Comparison of ENCODE assay signal across 8 cellular contexts in genomic region chr14:24147761-24148428, GRCh38. TPM values are rescaled to one million over a fixed set of nuclear protein-coding genes. Genes with fewer than 3 reads are reported as not detected.
DNase-seq lines count a peak whose midpoint lies in the region; ATAC-seq, FAIRE-seq and TF ChIP-seq lines count a peak whose summit lies in the region.

No MANE protein-coding gene starts in this region.

- TF ChIP-seq EP300 in A549 (IDR thresholded peaks at IDR 0.05), result no peak

- no peak for DNase-seq in A549 (ENCODE audit: low read depth in 1 of 2, low spot score in 1 of 2)
- DNase-seq in HFFc6, result no peak
- no peak for DNase-seq in MCF 10A (ENCODE audit: unreplicated experiment)
- no peak for DNase-seq in mesothelial cell of epicardium (ENCODE audit: low spot score in 2 of 2, unreplicated experiment in 2 of 2)
- no peak for DNase-seq in NCI-H524 treated with DMSO at 0.1 percent for 48 hours (lab: John Stamatoyannopoulos, UW)
- DNase-seq in GM13977 (ENCODE audit: low spot score), result no peak

- H3K9me3 Mint-ChIP-seq in HFFc6 (no peaks in the 10 kb centered on the region), MCF 10A (ENCODE audit: unreplicated experiment) (no peaks in the 10 kb centered on the region), mesothelial cell of epicardium (no peaks in the 10 kb centered on the region)

- peak overlapping the region; percentile 91 to 98 for H3K27ac ChIP-seq in A549

- peaks cover 45% of the 10 kb centered on the region for H3K4me1 Mint-ChIP-seq in HFFc6 (ENCODE audit: low read depth)
- H3K4me1 Mint-ChIP-seq in MCF 10A (ENCODE audit: insufficient read depth, unreplicated experiment), result no peaks in the 10 kb centered on the region
- peaks cover 30% of the 10 kb centered on the region for H3K4me1 Mint-ChIP-seq in mesothelial cell of epicardium

- H3K27ac Mint-ChIP-seq in HFFc6 (peak overlapping the region; percentile 40), MCF 10A (ENCODE audit: low read depth, unreplicated experiment) (no peak overlapping the region), mesothelial cell of epicardium (peak overlapping the region; percentile 77)

- no peak for TF ChIP-seq RAD21 in A549 (conservative IDR thresholded peaks at IDR 0.05 in 1 of 2, IDR thresholded peaks at IDR 0.05 in 1 of 2)

- H3K36me3 Mint-ChIP-seq in HFFc6 (ENCODE audit: low read depth), result peaks cover 13% of the 10 kb centered on the region
- H3K36me3 Mint-ChIP-seq in MCF 10A (ENCODE audit: insufficient read depth, unreplicated experiment), result peaks cover 48% of the 10 kb centered on the region
- peaks cover 21% of the 10 kb centered on the region for H3K36me3 Mint-ChIP-seq in mesothelial cell of epicardium

- TSS peak; percentile 56 for BruUV-seq in MCF 10A (replicated peaks; lab: Mats Ljungman, UMichigan)

- H3K4me3 Mint-ChIP-seq in HFFc6 (peak overlapping the region; percentile 98), MCF 10A (ENCODE audit: unreplicated experiment) (peak overlapping the region; percentile 98), mesothelial cell of epicardium (peak overlapping the region; percentile 99)

- no peak for TF ChIP-seq POLR2A in A549 (IDR thresholded peaks at IDR 0.05; ENCODE audit: low read length)

- ATAC-seq in A549 (no peak), GM21447 (IDR thresholded peaks at IDR 0.05; ENCODE audit: unreplicated experiment) (no peak), HG02678 (IDR thresholded peaks at IDR 0.05; ENCODE audit: unreplicated experiment) (no peak)

- FAIRE-seq in A549 (lab: Jason Lieb, UNC), result no peak

- H3K4me2 ChIP-seq in A549, result peak overlapping the region; percentile 79

- H3K4me1 ChIP-seq in A549, result peaks cover 14% of the 10 kb centered on the region

- CTCF ChIA-PET in A549 (lab: Yijun Ruan, JAX), result interaction anchor here (1.6 to 12.6 kb wide), 4 partner anchors 11 to 40 kb away, joined by 4 to 168 read pairs (median 13); partner anchors contain the start of genes IRF9 and PSME1
- CTCF ChIA-PET in MCF 10A (lab: Yijun Ruan, JAX), result interaction anchor here (0.6 to 10.3 kb wide), 6 partner anchors 10 to 560 kb away, joined by 3 to 141 read pairs (median 4); partner anchors contain the start of gene IRF9

- POLR2A ChIA-PET in A549 (lab: Yijun Ruan, JAX), result interaction anchor here (0.6 to 2.5 kb wide), 2 partner anchors 12 to 33 kb away, joined by 3 to 13 read pairs; partner anchors contain the start of genes DCAF11, NRL and PSME1
- POLR2A ChIA-PET in MCF 10A (lab: Yijun Ruan, JAX), result interaction anchor here (0.7 to 5.7 kb wide), 15 partner anchors 8 to 124 kb away, joined by 3 to 114 read pairs (median 13); partner anchors contain the start of genes CHMP4A, DCAF11, IPO4 and IRF9

- peaks cover 7% of the 10 kb centered on the region for H3K27me3 Mint-ChIP-seq in HFFc6 (ENCODE audit: insufficient read depth)
- no peaks in the 10 kb centered on the region for H3K27me3 Mint-ChIP-seq in MCF 10A (ENCODE audit: insufficient read depth, unreplicated experiment)
- no peaks in the 10 kb centered on the region for H3K27me3 Mint-ChIP-seq in mesothelial cell of epicardium (ENCODE audit: low read depth)

- no peaks in the 10 kb centered on the region for H3K9me3 ChIP-seq in A549

- intact Hi-C loops in MCF 10A (cut with micrococcal nuclease), result loop anchor here (2.0 kb wide), 4 partner anchors 13 to 133 kb away; partner anchors contain the start of genes DCAF11, IRF9, NRL and PCK2

- no peak for TF ChIP-seq CTCF in A549 (IDR thresholded peaks at IDR 0.05)
- TF ChIP-seq CTCF in HFFc6 (IDR thresholded peaks at IDR 0.05), result no peak
- TF ChIP-seq CTCF in MCF 10A (IDR thresholded peaks at IDR 0.05; ENCODE audit: unreplicated experiment), result no peak
- no peak for TF ChIP-seq CTCF in mesothelial cell of epicardium (IDR thresholded peaks at IDR 0.05; ENCODE audit: unreplicated experiment)
- no peak for TF ChIP-seq CTCF in GM13977 (IDR thresholded peaks at IDR 0.05; ENCODE audit: extremely low read depth, insufficient read depth, missing control alignments)

- peak overlapping the region; percentile 89 for H3K4me3 ChIP-seq in A549

- 10% methylated on average over 19 of the region's 29 CpGs for WGBS in A549 (ENCODE audit: missing lambda C conversion rate)

- in situ Hi-C loops in GM13977 (cut with MboI; ENCODE audit: low pct_unique_long_range_greater_than_20kb, low sequenced_read_pairs, unreplicated experiment), result no loop called here

TF ChIP-seq in A549, 52 proteins besides CTCF, POLR2A, EP300 and RAD21:
- TF ChIP-seq MAZ (IDR thresholded peaks at IDR 0.05; ENCODE audit: borderline replicate concordance, low read depth, low read length), result no peak
- TF ChIP-seq POLR2AphosphoS2 (conservative IDR thresholded peaks at IDR 0.05; ENCODE audit: low read length), result no peak

RNA-seq across cellular contexts. Expression of gene RNF31, which starts 0.6 kb away (rescaled TPM):
- polyA plus RNA-seq in A549 (2011; rRNA removed), result 5.7 and 19.1 TPM in 2 replicates
- 11.8 and 17.3 TPM in 2 replicates for polyA plus RNA-seq in A549 (2012; cell fraction: cytosol; rRNA removed)
- polyA plus RNA-seq in A549 (2012; cell fraction: nucleus; rRNA removed), result 61.3 and 87.1 TPM in 2 replicates
- polyA plus RNA-seq in A549 (2017; fragmentation: RNase III; extraction: RNeasy Plus Mini Kit Qiagen cat#74134 plus additional on column Dnase treatment), result 20.2 to 25.3 TPM (median 20.8 TPM) in 3 replicates
- polyA minus RNA-seq in A549 (2011; rRNA and poly(A)+ RNA removed), result 34.8 and 37.3 TPM in 2 replicates
- total RNA-seq in HFFc6 (2021; fragmentation: NEBNext Ultra II Directional; extraction: Animal tissue kit (Norgen Biotek cat#: 25700)), result 10 to 100 TPM; 38.5 to 53.6 (median 47.2) TPM
- 62.2 and 67.4 TPM in 2 replicates for total RNA-seq in MCF 10A (2022)
- total RNA-seq in mesothelial cell of epicardium, result 90.5 to 96.0 TPM (median 90.5 TPM) in 3 replicates

RNA-seq across cellular contexts. Expression of gene PSME2, which starts 1.5 kb away (rescaled TPM):
- 137 and 168 TPM in 2 replicates for polyA plus RNA-seq in A549 (2011; rRNA removed)
- polyA plus RNA-seq in A549 (2012; cell fraction: cytosol; rRNA removed), result 120 and 125 TPM in 2 replicates
- 71.3 and 120 TPM in 2 replicates for polyA plus RNA-seq in A549 (2012; cell fraction: nucleus; rRNA removed)
- 144 to 193 TPM (median 161 TPM) in 3 replicates for polyA plus RNA-seq in A549 (2017; fragmentation: RNase III; extraction: RNeasy Plus Mini Kit Qiagen cat#74134 plus additional on column Dnase treatment)
- 35.1 and 41.5 TPM in 2 replicates for polyA minus RNA-seq in A549 (2011; rRNA and poly(A)+ RNA removed)
- total RNA-seq in HFFc6 (2021; fragmentation: NEBNext Ultra II Directional; extraction: Animal tissue kit (Norgen Biotek cat#: 25700)), result 100 to 1,000 TPM; 108 to 143 (median 136) TPM
- total RNA-seq in MCF 10A (2022), result 134 and 135 TPM in 2 replicates
- total RNA-seq in mesothelial cell of epicardium, result 143 to 149 TPM (median 148 TPM) in 3 replicates

RNA-seq across cellular contexts. Expression of gene EMC9, which starts 6.5 kb away (rescaled TPM):
- 20.7 and 21.5 TPM in 2 replicates for polyA plus RNA-seq in A549 (2011; rRNA removed)
- 45.7 and 50.0 TPM in 2 replicates for polyA plus RNA-seq in A549 (2012; cell fraction: cytosol; rRNA removed)
- polyA plus RNA-seq in A549 (2012; cell fraction: nucleus; rRNA removed), result 54.5 and 65.5 TPM in 2 replicates
- polyA plus RNA-seq in A549 (2017; fragmentation: RNase III; extraction: RNeasy Plus Mini Kit Qiagen cat#74134 plus additional on column Dnase treatment), result 46.5 to 51.7 TPM (median 48.5 TPM) in 3 replicates
- 7.9 and 10.9 TPM in 2 replicates for polyA minus RNA-seq in A549 (2011; rRNA and poly(A)+ RNA removed)
- total RNA-seq in HFFc6 (2021; fragmentation: NEBNext Ultra II Directional; extraction: Animal tissue kit (Norgen Biotek cat#: 25700)), result 10 to 100 TPM; 13.2 to 17.0 (median 15.3) TPM
- total RNA-seq in MCF 10A (2022), result 49.2 and 49.9 TPM in 2 replicates
- total RNA-seq in mesothelial cell of epicardium, result 17.7 to 21.3 TPM (median 21.2 TPM) in 3 replicates

RNA-seq across cellular contexts. Expression of gene PSME1, which starts 11.9 kb away (rescaled TPM):
- polyA plus RNA-seq in A549 (2011; rRNA removed), result 77.3 and 83.6 TPM in 2 replicates
- 97.0 and 99.2 TPM in 2 replicates for polyA plus RNA-seq in A549 (2012; cell fraction: cytosol; rRNA removed)
- polyA plus RNA-seq in A549 (2012; cell fraction: nucleus; rRNA removed), result 64.6 and 84.3 TPM in 2 replicates
- polyA plus RNA-seq in A549 (2017; fragmentation: RNase III; extraction: RNeasy Plus Mini Kit Qiagen cat#74134 plus additional on column Dnase treatment), result 124 to 139 TPM (median 134 TPM) in 3 replicates
- polyA minus RNA-seq in A549 (2011; rRNA and poly(A)+ RNA removed), result 31.7 and 33.6 TPM in 2 replicates
- total RNA-seq in HFFc6 (2021; fragmentation: NEBNext Ultra II Directional; extraction: Animal tissue kit (Norgen Biotek cat#: 25700)), result 100 to 1,000 TPM in 4 of 6 experiments, 10 to 100 TPM in 2; 88.4 to 120 (median 113) TPM
- 126 and 135 TPM in 2 replicates for total RNA-seq in MCF 10A (2022)
- total RNA-seq in mesothelial cell of epicardium, result 148 to 154 TPM (median 154 TPM) in 3 replicates

RNA-seq across cellular contexts. Expression of gene IRF9, which starts 13.2 kb away (rescaled TPM):
- polyA plus RNA-seq in A549 (2011; rRNA removed) (23.1 and 30.2 TPM in 2 replicates), A549 (2017; fragmentation: RNase III; extraction: RNeasy Plus Mini Kit Qiagen cat#74134 plus additional on column Dnase treatment) (14.4 to 24.2 TPM (median 19.0 TPM) in 3 replicates)
- polyA plus RNA-seq in A549 (2012; cell fraction: cytosol; rRNA removed), result 4.6 and 5.7 TPM in 2 replicates
- 23.8 and 24.2 TPM in 2 replicates for polyA plus RNA-seq in A549 (2012; cell fraction: nucleus; rRNA removed)
- 31.5 and 36.4 TPM in 2 replicates for polyA minus RNA-seq in A549 (2011; rRNA and poly(A)+ RNA removed)
- 10 to 100 TPM; 23.6 to 38.8 (median 32.3) TPM for total RNA-seq in HFFc6 (2021; fragmentation: NEBNext Ultra II Directional; extraction: Animal tissue kit (Norgen Biotek cat#: 25700))
- total RNA-seq in MCF 10A (2022) (13.6 and 23.8 TPM in 2 replicates), mesothelial cell of epicardium (244 to 274 TPM (median 250 TPM) in 3 replicates)
